Comparison of ENCODE assay signal across 1 cellular context in genomic region chr1:24987875-24988559, GRCh38.
TF ChIP-seq lines count a peak whose summit lies in the region.

No MANE protein-coding gene starts in this region.

TF ChIP-seq in HCT116, 20 proteins besides CTCF, POLR2A, EP300 and RAD21 (continued from another document):
- TF ChIP-seq ATF3 (IDR thresholded peaks at IDR 0.05) (no peak), EZH2 (IDR thresholded peaks at IDR 0.05) (no peak), ELF1 (IDR thresholded peaks at IDR 0.05; ENCODE audit: borderline replicate concordance, low read depth) (no peak)
